In genomic region chr17:38693700-38694329, GRCh38 we compare ENCODE assay signal across 1 cellular context.
A peak's percentile ranks its signal among the peaks of the same experiment; 100 is the strongest.
TF ChIP-seq lines count a peak whose summit lies in the region.

No MANE protein-coding gene starts in this region.

TF ChIP-seq in HepG2, 621 proteins besides CTCF, POLR2A, EP300 and RAD21 (continued from another document and continues in another):
- TF ChIP-seq ETS1 (CRISPR knock-in tag; IDR thresholded peaks at IDR 0.05) (no peak), MYC (CRISPR knock-in tag; IDR thresholded peaks at IDR 0.05; ENCODE audit: borderline replicate concordance) (no peak), SKIL (CRISPR knock-in tag; IDR thresholded peaks at IDR 0.05; ENCODE audit: borderline replicate concordance) (no peak), ZNF556 (CRISPR knock-in tag; IDR thresholded peaks at IDR 0.05; ENCODE audit: borderline replicate concordance) (no peak; the same call in 1 of the 2 replicates), RORA (CRISPR knock-in tag; IDR thresholded peaks at IDR 0.05) (no peak), TSC22D2 (CRISPR knock-in tag; IDR thresholded peaks at IDR 0.05; ENCODE audit: borderline replicate concordance) (no peak), E2F1 (CRISPR knock-in tag; IDR thresholded peaks at IDR 0.05) (no peak), MATR3 (CRISPR knock-in tag; IDR thresholded peaks at IDR 0.05) (no peak), ZNF225 (CRISPR knock-in tag; IDR thresholded peaks at IDR 0.05) (no peak), MXD1 (CRISPR knock-in tag; IDR thresholded peaks at IDR 0.05) (no peak), RXRB (CRISPR knock-in tag; IDR thresholded peaks at IDR 0.05; ENCODE audit: borderline replicate concordance) (peak; percentile 16; the same call in 1 of the 2 replicates), ZKSCAN5 (CRISPR knock-in tag; IDR thresholded peaks at IDR 0.05) (no peak), KDM5A (IDR thresholded peaks at IDR 0.05; ENCODE audit: borderline replicate concordance, low read length) (no peak), GTF2F1 (IDR thresholded peaks at IDR 0.05; ENCODE audit: low read length) (no peak), ATM (IDR thresholded peaks at IDR 0.05; ENCODE audit: borderline replicate concordance) (no peak), SCMH1 (CRISPR knock-in tag; IDR thresholded peaks at IDR 0.05; ENCODE audit: borderline replicate concordance) (no peak), ZNF44 (CRISPR knock-in tag; IDR thresholded peaks at IDR 0.05) (no peak), RBAK (CRISPR knock-in tag; IDR thresholded peaks at IDR 0.05) (no peak), GATAD1 (CRISPR knock-in tag; IDR thresholded peaks at IDR 0.05) (peak; percentile 17; the same call in 1 of the 2 replicates), ZNF878 (CRISPR knock-in tag; IDR thresholded peaks at IDR 0.05) (no peak), ZNF275 (CRISPR knock-in tag; IDR thresholded peaks at IDR 0.05; ENCODE audit: borderline replicate concordance) (no peak), ETV5 (CRISPR knock-in tag; IDR thresholded peaks at IDR 0.05; ENCODE audit: borderline replicate concordance) (peak; percentile 40), HINFP (CRISPR knock-in tag; IDR thresholded peaks at IDR 0.05; ENCODE audit: low read depth) (0 out of 2 replicates have a peak, but pooled peaks have one; percentile 47), POLR2G (IDR thresholded peaks at IDR 0.05; ENCODE audit: low read depth, low read length) (peak; percentile 53), MEIS2 (CRISPR knock-in tag; IDR thresholded peaks at IDR 0.05) (no peak), NFE2 (CRISPR knock-in tag; IDR thresholded peaks at IDR 0.05) (no peak), ZNF264 (CRISPR knock-in tag; IDR thresholded peaks at IDR 0.05) (no peak), ZNF280D (CRISPR knock-in tag; IDR thresholded peaks at IDR 0.05) (no peak), SRF (IDR thresholded peaks at IDR 0.05; ENCODE audit: low read depth, low read length) (no peak), HIVEP1 (CRISPR knock-in tag; IDR thresholded peaks at IDR 0.05) (no peak), ZNF432 (CRISPR knock-in tag; IDR thresholded peaks at IDR 0.05; ENCODE audit: borderline replicate concordance) (no peak), ZNF530 (CRISPR knock-in tag; IDR thresholded peaks at IDR 0.05; ENCODE audit: low read depth) (no peak), ZNF644 (CRISPR knock-in tag; IDR thresholded peaks at IDR 0.05; ENCODE audit: low read depth) (no peak), SNAPC2 (CRISPR knock-in tag; IDR thresholded peaks at IDR 0.05) (no peak; the same call in 1 of the 2 replicates), XBP1 (CRISPR knock-in tag; IDR thresholded peaks at IDR 0.05) (no peak), ZNF670 (CRISPR knock-in tag; IDR thresholded peaks at IDR 0.05; ENCODE audit: borderline replicate concordance) (no peak), NCOA5 (CRISPR knock-in tag; IDR thresholded peaks at IDR 0.05) (no peak), CREB1 (IDR thresholded peaks at IDR 0.05) (no peak), CREB1 (CRISPR knock-in tag; IDR thresholded peaks at IDR 0.05) (no peak), ZNF589 (CRISPR knock-in tag; conservative IDR thresholded peaks at IDR 0.05) (no peak), BRF2 (CRISPR knock-in tag; IDR thresholded peaks at IDR 0.05) (no peak), ZNF292 (CRISPR knock-in tag; IDR thresholded peaks at IDR 0.05; ENCODE audit: borderline replicate concordance, low read depth) (peak; percentile 90), YEATS2 (CRISPR knock-in tag; IDR thresholded peaks at IDR 0.05; ENCODE audit: borderline replicate concordance) (no peak), ARID5B (CRISPR knock-in tag; IDR thresholded peaks at IDR 0.05) (no peak), SMARCE1 (IDR thresholded peaks at IDR 0.05; ENCODE audit: borderline replicate concordance) (no peak), ZSCAN5A (CRISPR knock-in tag; IDR thresholded peaks at IDR 0.05; ENCODE audit: borderline replicate concordance) (no peak)
